Comparison of ENCODE assay signal across 5 cellular contexts in genomic region chr1:228188249-228188648, GRCh38. TPM values are rescaled to one million over a fixed set of nuclear protein-coding genes. Genes with fewer than 3 reads are reported as not detected.
DNase-seq lines count a peak whose midpoint lies in the region; ATAC-seq, FAIRE-seq and TF ChIP-seq lines count a peak whose summit lies in the region.
"Not testable (repeated sequence)": the region's sequence is repeated elsewhere in the genome, so short reads cannot be mapped to it uniquely, and the experiment has no call there.

No MANE protein-coding gene starts in this region.

- H3K4me3 ChIP-seq in CD8-positive, alpha-beta memory T cell (ENCODE audit: low read length): not testable (repeated sequence)

- FAIRE-seq in TTC549 (lab: Jason Lieb, UNC): peak; percentile 36

- POLR2A ChIA-PET in CD4-positive, alpha-beta T cell (lab: Charles Lee); CD8-positive, alpha-beta memory T cell (lab: Charles Lee): not testable (repeated sequence)
- POLR2A ChIA-PET in MCF 10A (lab: Yijun Ruan, JAX): interaction anchor here (0.6 to 1.5 kb wide), 4 partner anchors 21 to 135 kb away, joined by 3 to 6 read pairs (median 4); partner anchors contain the start of gene IBA57

- H3K36me3 ChIP-seq in CD8-positive, alpha-beta memory T cell (ENCODE audit: insufficient read depth, low read length): not testable (repeated sequence)

- not testable (repeated sequence) for H3K27me3 Mint-ChIP-seq in CD4-positive, alpha-beta T cell; CD8-positive, alpha-beta memory T cell; MCF 10A (ENCODE audit: insufficient read depth, unreplicated experiment); effector memory CD8-positive, alpha-beta T cell

- H3K9me3 ChIP-seq in CD4-positive, alpha-beta T cell (ENCODE audit: control insufficient read depth, low read length); CD8-positive, alpha-beta memory T cell (ENCODE audit: low read length): not testable (repeated sequence)

- H3K36me3 Mint-ChIP-seq in CD4-positive, alpha-beta T cell (ENCODE audit: low read depth); CD8-positive, alpha-beta memory T cell; MCF 10A (ENCODE audit: insufficient read depth, unreplicated experiment): not testable (repeated sequence)
- H3K36me3 Mint-ChIP-seq in effector memory CD8-positive, alpha-beta T cell (ENCODE audit: insufficient read depth): peaks cover 14% of the 10 kb centered on the region

- not testable (repeated sequence) for DNase-seq in CD4-positive, alpha-beta T cell; CD8-positive, alpha-beta memory T cell; MCF 10A (ENCODE audit: unreplicated experiment); effector memory CD8-positive, alpha-beta T cell

- not testable (repeated sequence) for H3K4me3 Mint-ChIP-seq in CD4-positive, alpha-beta T cell; MCF 10A (ENCODE audit: unreplicated experiment); effector memory CD8-positive, alpha-beta T cell
- peak overlapping the region in 1 of 7 donors; percentile 15 for H3K4me3 Mint-ChIP-seq in CD8-positive, alpha-beta memory T cell

- TF ChIP-seq CTCF in CD4-positive, alpha-beta T cell (IDR thresholded peaks at IDR 0.05); MCF 10A (IDR thresholded peaks at IDR 0.05; ENCODE audit: unreplicated experiment): not testable (repeated sequence)

- CTCF ChIA-PET in CD4-positive, alpha-beta T cell (lab: Charles Lee): not testable (repeated sequence)
- CTCF ChIA-PET in CD8-positive, alpha-beta memory T cell (lab: Charles Lee): interaction anchor here (1.1 to 4.1 kb wide), 2 partner anchors 21 to 26 kb away, joined by 3 to 13 read pairs; partner anchors contain the start of gene IBA57
- CTCF ChIA-PET in MCF 10A (lab: Yijun Ruan, JAX): interaction anchor here (0.6 to 0.9 kb wide), 3 partner anchors 12 to 313 kb away, joined by 3 to 4 read pairs (median 3); a partner anchor contains a TSS

- intact Hi-C loops in CD4-positive, alpha-beta T cell (cut with DNase I, micrococcal nuclease); MCF 10A (cut with micrococcal nuclease): not testable (repeated sequence)

- BruUV-seq in MCF 10A (replicated peaks; lab: Mats Ljungman, UMichigan): TSS peak; percentile 1

- H3K27me3 ChIP-seq in CD4-positive, alpha-beta T cell (ENCODE audit: control insufficient read depth, insufficient read depth, low read length); CD8-positive, alpha-beta memory T cell (ENCODE audit: insufficient read depth, low read length, poor library complexity, severe bottlenecking): not testable (repeated sequence)

- not testable (repeated sequence) for H3K27ac ChIP-seq in CD4-positive, alpha-beta T cell (ENCODE audit: low read depth, low read length); CD8-positive, alpha-beta memory T cell (ENCODE audit: low read depth, low read length)

- not testable (repeated sequence) for ATAC-seq in CD4-positive, alpha-beta T cell (ENCODE audit: poor library complexity); effector memory CD8-positive, alpha-beta T cell (replicated peaks)

- not testable (repeated sequence) for H3K9me3 Mint-ChIP-seq in CD4-positive, alpha-beta T cell; CD8-positive, alpha-beta memory T cell; effector memory CD8-positive, alpha-beta T cell
- peaks cover 16% of the 10 kb centered on the region for H3K9me3 Mint-ChIP-seq in MCF 10A (ENCODE audit: unreplicated experiment)

- H3K4me1 Mint-ChIP-seq in CD4-positive, alpha-beta T cell (ENCODE audit: low read depth): peaks cover 24% of the 10 kb centered on the region
- H3K4me1 Mint-ChIP-seq in CD8-positive, alpha-beta memory T cell: peaks cover 31 to 45% (median 40%) of the 10 kb centered on the region in 3 donors
- H3K4me1 Mint-ChIP-seq in MCF 10A (ENCODE audit: insufficient read depth, unreplicated experiment): not testable (repeated sequence)
- peaks cover 17 to 20% of the 10 kb centered on the region in 2 donors for H3K4me1 Mint-ChIP-seq in effector memory CD8-positive, alpha-beta T cell (ENCODE audit: low read depth in 2 of 2)

- H3K4me1 ChIP-seq in CD8-positive, alpha-beta memory T cell (ENCODE audit: insufficient read depth, low read length): peaks cover 19% of the 10 kb centered on the region

- peak overlapping the region; percentile 21 for H3K27ac Mint-ChIP-seq in CD4-positive, alpha-beta T cell
- peak overlapping the region in 6 of 8 donors; percentile 5 to 59 (median 41) for H3K27ac Mint-ChIP-seq in CD8-positive, alpha-beta memory T cell
- H3K27ac Mint-ChIP-seq in MCF 10A (ENCODE audit: low read depth, unreplicated experiment): not testable (repeated sequence)
- H3K27ac Mint-ChIP-seq in effector memory CD8-positive, alpha-beta T cell: peak overlapping the region; percentile 15 to 50

RNA-seq across cellular contexts. Expression of gene OBSCN, which starts 19.6 kb away (rescaled TPM):
- 10 to 100 TPM; 80.8 to 82.2 TPM for total RNA-seq in CD4-positive, alpha-beta T cell
- 10 to 100 TPM; 10.9 to 13.6 TPM for total RNA-seq in CD8-positive, alpha-beta memory T cell
- 3.0 TPM for polyA plus RNA-seq in CD8-positive, alpha-beta memory T cell
- 22.6 and 29.6 TPM in 2 replicates for total RNA-seq in MCF 10A (2022)

RNA-seq across cellular contexts. Expression of gene IBA57, which starts 22.6 kb away (rescaled TPM):
- 10 to 100 TPM; 19.7 to 19.9 TPM for total RNA-seq in CD4-positive, alpha-beta T cell
- 10 to 100 TPM; 12.6 to 13.6 TPM for total RNA-seq in CD8-positive, alpha-beta memory T cell
- polyA plus RNA-seq in CD8-positive, alpha-beta memory T cell: 5.4 TPM
- 12.0 and 16.5 TPM in 2 replicates for total RNA-seq in MCF 10A (2022)

RNA-seq across cellular contexts. Expression of gene GJC2, which starts 38.5 kb away (rescaled TPM):
- total RNA-seq in CD4-positive, alpha-beta T cell: 1 to 10 TPM; 2.1 to 2.4 TPM
- 1 to 10 TPM in 1 of 2 experiments, under 1 TPM in 1; 0.57 to 1.1 TPM for total RNA-seq in CD8-positive, alpha-beta memory T cell
- polyA plus RNA-seq in CD8-positive, alpha-beta memory T cell: not detected
- total RNA-seq in MCF 10A (2022): 9.0 and 18.5 TPM in 2 replicates

RNA-seq across cellular contexts. Expression of gene GUK1, which starts 48.2 kb away (rescaled TPM):
- 100 to 1,000 TPM; 373 to 378 TPM for total RNA-seq in CD4-positive, alpha-beta T cell
- 100 to 1,000 TPM; 222 to 245 TPM for total RNA-seq in CD8-positive, alpha-beta memory T cell
- 467 TPM for polyA plus RNA-seq in CD8-positive, alpha-beta memory T cell
- 495 and 510 TPM in 2 replicates for total RNA-seq in MCF 10A (2022)
